1 cellular context compared by ENCODE assay signal in genomic region chr19:55157064-55157908, GRCh38.
TF ChIP-seq lines count a peak whose summit lies in the region.

Gene TNNI3, minus strand, starts transcription at chr19:55157732. Its CDS starts 143 bp downstream, at chr19:55157589.

TF ChIP-seq in K562, 482 proteins besides CTCF, POLR2A, EP300 and RAD21 (continued from another document):
- TF ChIP-seq TFAP4 (CRISPR knock-in tag; IDR thresholded peaks at IDR 0.05; ENCODE audit: borderline replicate concordance) = peak; percentile 29; the same call in 1 of the 2 replicates
- TF ChIP-seq ZNF79 (CRISPR knock-in tag; IDR thresholded peaks at IDR 0.05; ENCODE audit: low read depth) = no peak
- TF ChIP-seq ZNF217 (CRISPR knock-in tag; IDR thresholded peaks at IDR 0.05) = no peak
- TF ChIP-seq ZNF263 (CRISPR knock-in tag; IDR thresholded peaks at IDR 0.05; ENCODE audit: borderline replicate concordance) = peak; percentile 59; the same call in 1 of the 2 replicates
- no peak for TF ChIP-seq ATF2 (CRISPR knock-in tag; IDR thresholded peaks at IDR 0.05)
- no peak for TF ChIP-seq ZNF780A (CRISPR knock-in tag; IDR thresholded peaks at IDR 0.05)
- no peak for TF ChIP-seq KAT7 (CRISPR knock-in tag; IDR thresholded peaks at IDR 0.05; ENCODE audit: borderline replicate concordance)
- 0 out of 2 replicates have a peak, but pooled peaks have one; percentile 34 for TF ChIP-seq ZBTB9 (CRISPR knock-in tag; IDR thresholded peaks at IDR 0.05)
- TF ChIP-seq MAFG (tag; conservative IDR thresholded peaks at IDR 0.05) = no peak
- no peak for TF ChIP-seq THRA (IDR thresholded peaks at IDR 0.05)
- TF ChIP-seq PPARD (CRISPR knock-in tag; IDR thresholded peaks at IDR 0.05) = no peak
- no peak for TF ChIP-seq KAT2B (IDR thresholded peaks at IDR 0.05; ENCODE audit: low read depth, low read length)
- peak; percentile 88 for TF ChIP-seq SPI1 (IDR thresholded peaks at IDR 0.05; ENCODE audit: borderline replicate concordance, low read depth, low read length)
- TF ChIP-seq ZNF77 (CRISPR knock-in tag; IDR thresholded peaks at IDR 0.05) = no peak
- TF ChIP-seq TSHZ1 (CRISPR knock-in tag; IDR thresholded peaks at IDR 0.05) = no peak
- no peak for TF ChIP-seq ZBTB1 (CRISPR knock-in tag; IDR thresholded peaks at IDR 0.05; ENCODE audit: borderline replicate concordance, low read depth)
